In genomic region chr17:68531252-68531651, GRCh38 we compare ENCODE assay signal across 1 cellular context.
TF ChIP-seq lines count a peak whose summit lies in the region.

No MANE protein-coding gene starts in this region.

TF ChIP-seq in GM12878, 131 proteins besides CTCF, POLR2A, EP300 and RAD21:
- no peak for TF ChIP-seq LARP7 (IDR thresholded peaks at IDR 0.05)
- TF ChIP-seq ZNF274 (IDR thresholded peaks at IDR 0.05; ENCODE audit: insufficient read depth, insufficient read length), result no peak
- TF ChIP-seq MTA2 (IDR thresholded peaks at IDR 0.05; ENCODE audit: low read depth), result no peak
- TF ChIP-seq ATF7 (IDR thresholded peaks at IDR 0.05; ENCODE audit: low read depth), result no peak
- no peak for TF ChIP-seq CREB1 (IDR thresholded peaks at IDR 0.05; ENCODE audit: low read depth)
- TF ChIP-seq CBX3 (IDR thresholded peaks at IDR 0.05; ENCODE audit: borderline replicate concordance, low read depth), result no peak
- TF ChIP-seq POLR2AphosphoS2 (IDR thresholded peaks at IDR 0.05; ENCODE audit: low read depth, low read length), result no peak
- TF ChIP-seq ZNF207 (IDR thresholded peaks at IDR 0.05; ENCODE audit: borderline replicate concordance), result no peak
- no peak for TF ChIP-seq RBBP5 (conservative IDR thresholded peaks at IDR 0.05)
- no peak for TF ChIP-seq NR2C2 (IDR thresholded peaks at IDR 0.05; ENCODE audit: borderline replicate concordance, control insufficient read depth, insufficient read length, low read depth)
- TF ChIP-seq ZBTB11 (CRISPR knock-in tag; IDR thresholded peaks at IDR 0.05), result no peak
- no peak for TF ChIP-seq RUNX3 (IDR thresholded peaks at IDR 0.05; ENCODE audit: low read length)
- no peak for TF ChIP-seq TCF12 (IDR thresholded peaks at IDR 0.05; ENCODE audit: low read depth, low read length)
- TF ChIP-seq, protein P1, sequence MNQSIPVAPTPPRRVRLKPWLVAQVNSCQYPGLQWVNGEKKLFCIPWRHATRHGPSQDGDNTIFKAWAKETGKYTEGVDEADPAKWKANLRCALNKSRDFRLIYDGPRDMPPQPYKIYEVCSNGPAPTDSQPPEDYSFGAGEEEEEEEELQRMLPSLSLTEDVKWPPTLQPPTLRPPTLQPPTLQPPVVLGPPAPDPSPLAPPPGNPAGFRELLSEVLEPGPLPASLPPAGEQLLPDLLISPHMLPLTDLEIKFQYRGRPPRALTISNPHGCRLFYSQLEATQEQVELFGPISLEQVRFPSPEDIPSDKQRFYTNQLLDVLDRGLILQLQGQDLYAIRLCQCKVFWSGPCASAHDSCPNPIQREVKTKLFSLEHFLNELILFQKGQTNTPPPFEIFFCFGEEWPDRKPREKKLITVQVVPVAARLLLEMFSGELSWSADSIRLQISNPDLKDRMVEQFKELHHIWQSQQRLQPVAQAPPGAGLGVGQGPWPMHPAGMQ (IDR thresholded peaks at IDR 0.05; ENCODE audit: borderline replicate concordance), result no peak
TF ChIP-seq in GM12878: peak in this region for 0.
